In genomic region chrX:75603833-75604232, GRCh38 we compare ENCODE assay signal across 8 cellular contexts.
DNase-seq lines count a peak whose midpoint lies in the region; ATAC-seq and TF ChIP-seq lines count a peak whose summit lies in the region.

No MANE protein-coding gene starts in this region.

- DNase-seq in AG04450 (ENCODE audit: low read depth, low spot score): no peak
- peak; percentile 7 for DNase-seq in NCI-H2171 treated with DMSO at 0.1 percent for 48 hours (lab: John Stamatoyannopoulos, UW)
- DNase-seq in central memory CD4-positive, alpha-beta T cell: peak; percentile 5
- peak; percentile 7 for DNase-seq in midbrain (lab: John Stamatoyannopoulos, UW)
- no peak for DNase-seq in NK-92 treated with Interleukin-12 subunit alpha and Interleukin-12 subunit beta, amount 100 ng/mL, for 24 hours (lab: John Stamatoyannopoulos, UW)

- H3K9me3 ChIP-seq in AG04450 (ENCODE audit: control insufficient read depth, insufficient read depth, low read length): peaks cover 3% of the 10 kb centered on the region; the same call in 1 of the 2 replicates

- ATAC-seq in HG03135 (IDR thresholded peaks at IDR 0.05; ENCODE audit: unreplicated experiment): no peak
- no peak for ATAC-seq in GM18873 (IDR thresholded peaks at IDR 0.05; ENCODE audit: low FRiP score, unreplicated experiment)

- no peak overlapping the region for H3K4me3 ChIP-seq in AG04450 (ENCODE audit: low read depth, low read length)

- H3K27ac ChIP-seq in AG04450 (ENCODE audit: low read depth, low read length): no peak overlapping the region

- no peaks in the 10 kb centered on the region for H3K27me3 ChIP-seq in AG04450 (ENCODE audit: control insufficient read depth, insufficient read depth, low read length)

- POLR2A ChIA-PET in AG04450 (lab: Yijun Ruan, JAX): no interaction called here

- TF ChIP-seq CTCF in AG04450 (IDR thresholded peaks at IDR 0.05; ENCODE audit: low read depth, low read length) (peak; percentile 37), GM12874 (IDR thresholded peaks at IDR 0.05; ENCODE audit: insufficient read depth, low read depth, low read length) (peak; percentile 28; the same call in 1 of the 2 replicates)

- CTCF ChIA-PET in AG04450 (lab: Charles Lee): no interaction called here

Comparison
In these comparisons a context has a peak if more than half of its experiments do, and no peak if none do; other contexts are left out.
1. DNase-seq: peak in NCI-H2171 treated with DMSO at 0.1 percent for 48 hours (single experiment), central memory CD4-positive, alpha-beta T cell (single experiment) and midbrain (single experiment); none in AG04450 (single experiment) and NK-92 treated with Interleukin-12 subunit alpha and Interleukin-12 subunit beta, amount 100 ng/mL, for 24 hours (single experiment).